Comparison of ENCODE assay signal across 1 cellular context in the genomic region with DNA sequence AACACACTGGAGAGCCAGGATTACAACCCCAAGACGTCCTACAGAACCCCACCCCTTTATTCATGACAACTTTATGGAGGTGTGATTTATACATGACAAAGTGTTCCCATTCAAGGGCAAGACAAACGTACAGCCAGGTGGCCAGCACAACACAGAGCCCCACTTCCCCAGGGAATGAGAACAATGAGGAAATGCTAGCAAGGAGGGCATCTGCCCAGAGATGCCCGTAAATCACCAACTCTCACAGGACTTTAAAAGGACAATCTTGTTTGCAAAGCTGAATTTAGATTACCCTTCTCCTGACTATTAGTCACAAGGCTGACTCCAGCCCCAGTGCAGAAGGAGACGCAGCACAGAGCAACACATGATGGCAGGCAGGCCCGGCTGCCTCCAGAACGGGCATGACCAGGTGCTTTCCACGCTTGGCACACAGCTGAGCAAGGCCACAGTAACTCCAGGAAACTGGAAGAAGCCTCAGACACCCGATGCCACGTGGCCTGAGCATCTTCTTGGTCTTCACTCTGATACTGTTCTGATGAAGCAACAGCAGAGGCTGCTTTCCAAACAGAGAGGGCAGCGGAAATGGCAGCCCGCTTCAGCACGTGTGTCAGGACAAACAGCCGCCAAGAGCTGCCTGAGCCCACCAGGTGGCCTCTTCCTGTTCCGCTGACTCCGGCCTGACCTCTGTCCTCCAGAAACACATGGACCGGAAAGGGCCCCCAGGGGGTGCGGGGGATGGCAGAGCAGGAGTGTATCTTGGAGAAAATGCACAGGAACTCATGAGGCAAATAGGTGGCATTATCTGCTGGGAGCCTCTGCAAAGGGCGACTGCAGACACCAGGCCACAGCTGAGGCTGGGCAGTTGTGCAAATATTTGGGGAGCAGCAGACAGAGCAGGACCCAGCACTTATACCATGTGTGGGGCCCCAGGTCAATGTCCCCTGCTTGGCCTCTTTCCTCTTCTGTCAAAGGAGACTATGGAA.
A peak's percentile ranks its signal among the peaks of the same experiment; 100 is the strongest.
TF ChIP-seq lines count a peak whose summit lies in the region.

No MANE protein-coding gene starts in this region.

TF ChIP-seq in K562, 482 proteins besides CTCF, POLR2A, EP300 and RAD21 (continued from another document and continues in another):
- TF ChIP-seq, protein P1, sequence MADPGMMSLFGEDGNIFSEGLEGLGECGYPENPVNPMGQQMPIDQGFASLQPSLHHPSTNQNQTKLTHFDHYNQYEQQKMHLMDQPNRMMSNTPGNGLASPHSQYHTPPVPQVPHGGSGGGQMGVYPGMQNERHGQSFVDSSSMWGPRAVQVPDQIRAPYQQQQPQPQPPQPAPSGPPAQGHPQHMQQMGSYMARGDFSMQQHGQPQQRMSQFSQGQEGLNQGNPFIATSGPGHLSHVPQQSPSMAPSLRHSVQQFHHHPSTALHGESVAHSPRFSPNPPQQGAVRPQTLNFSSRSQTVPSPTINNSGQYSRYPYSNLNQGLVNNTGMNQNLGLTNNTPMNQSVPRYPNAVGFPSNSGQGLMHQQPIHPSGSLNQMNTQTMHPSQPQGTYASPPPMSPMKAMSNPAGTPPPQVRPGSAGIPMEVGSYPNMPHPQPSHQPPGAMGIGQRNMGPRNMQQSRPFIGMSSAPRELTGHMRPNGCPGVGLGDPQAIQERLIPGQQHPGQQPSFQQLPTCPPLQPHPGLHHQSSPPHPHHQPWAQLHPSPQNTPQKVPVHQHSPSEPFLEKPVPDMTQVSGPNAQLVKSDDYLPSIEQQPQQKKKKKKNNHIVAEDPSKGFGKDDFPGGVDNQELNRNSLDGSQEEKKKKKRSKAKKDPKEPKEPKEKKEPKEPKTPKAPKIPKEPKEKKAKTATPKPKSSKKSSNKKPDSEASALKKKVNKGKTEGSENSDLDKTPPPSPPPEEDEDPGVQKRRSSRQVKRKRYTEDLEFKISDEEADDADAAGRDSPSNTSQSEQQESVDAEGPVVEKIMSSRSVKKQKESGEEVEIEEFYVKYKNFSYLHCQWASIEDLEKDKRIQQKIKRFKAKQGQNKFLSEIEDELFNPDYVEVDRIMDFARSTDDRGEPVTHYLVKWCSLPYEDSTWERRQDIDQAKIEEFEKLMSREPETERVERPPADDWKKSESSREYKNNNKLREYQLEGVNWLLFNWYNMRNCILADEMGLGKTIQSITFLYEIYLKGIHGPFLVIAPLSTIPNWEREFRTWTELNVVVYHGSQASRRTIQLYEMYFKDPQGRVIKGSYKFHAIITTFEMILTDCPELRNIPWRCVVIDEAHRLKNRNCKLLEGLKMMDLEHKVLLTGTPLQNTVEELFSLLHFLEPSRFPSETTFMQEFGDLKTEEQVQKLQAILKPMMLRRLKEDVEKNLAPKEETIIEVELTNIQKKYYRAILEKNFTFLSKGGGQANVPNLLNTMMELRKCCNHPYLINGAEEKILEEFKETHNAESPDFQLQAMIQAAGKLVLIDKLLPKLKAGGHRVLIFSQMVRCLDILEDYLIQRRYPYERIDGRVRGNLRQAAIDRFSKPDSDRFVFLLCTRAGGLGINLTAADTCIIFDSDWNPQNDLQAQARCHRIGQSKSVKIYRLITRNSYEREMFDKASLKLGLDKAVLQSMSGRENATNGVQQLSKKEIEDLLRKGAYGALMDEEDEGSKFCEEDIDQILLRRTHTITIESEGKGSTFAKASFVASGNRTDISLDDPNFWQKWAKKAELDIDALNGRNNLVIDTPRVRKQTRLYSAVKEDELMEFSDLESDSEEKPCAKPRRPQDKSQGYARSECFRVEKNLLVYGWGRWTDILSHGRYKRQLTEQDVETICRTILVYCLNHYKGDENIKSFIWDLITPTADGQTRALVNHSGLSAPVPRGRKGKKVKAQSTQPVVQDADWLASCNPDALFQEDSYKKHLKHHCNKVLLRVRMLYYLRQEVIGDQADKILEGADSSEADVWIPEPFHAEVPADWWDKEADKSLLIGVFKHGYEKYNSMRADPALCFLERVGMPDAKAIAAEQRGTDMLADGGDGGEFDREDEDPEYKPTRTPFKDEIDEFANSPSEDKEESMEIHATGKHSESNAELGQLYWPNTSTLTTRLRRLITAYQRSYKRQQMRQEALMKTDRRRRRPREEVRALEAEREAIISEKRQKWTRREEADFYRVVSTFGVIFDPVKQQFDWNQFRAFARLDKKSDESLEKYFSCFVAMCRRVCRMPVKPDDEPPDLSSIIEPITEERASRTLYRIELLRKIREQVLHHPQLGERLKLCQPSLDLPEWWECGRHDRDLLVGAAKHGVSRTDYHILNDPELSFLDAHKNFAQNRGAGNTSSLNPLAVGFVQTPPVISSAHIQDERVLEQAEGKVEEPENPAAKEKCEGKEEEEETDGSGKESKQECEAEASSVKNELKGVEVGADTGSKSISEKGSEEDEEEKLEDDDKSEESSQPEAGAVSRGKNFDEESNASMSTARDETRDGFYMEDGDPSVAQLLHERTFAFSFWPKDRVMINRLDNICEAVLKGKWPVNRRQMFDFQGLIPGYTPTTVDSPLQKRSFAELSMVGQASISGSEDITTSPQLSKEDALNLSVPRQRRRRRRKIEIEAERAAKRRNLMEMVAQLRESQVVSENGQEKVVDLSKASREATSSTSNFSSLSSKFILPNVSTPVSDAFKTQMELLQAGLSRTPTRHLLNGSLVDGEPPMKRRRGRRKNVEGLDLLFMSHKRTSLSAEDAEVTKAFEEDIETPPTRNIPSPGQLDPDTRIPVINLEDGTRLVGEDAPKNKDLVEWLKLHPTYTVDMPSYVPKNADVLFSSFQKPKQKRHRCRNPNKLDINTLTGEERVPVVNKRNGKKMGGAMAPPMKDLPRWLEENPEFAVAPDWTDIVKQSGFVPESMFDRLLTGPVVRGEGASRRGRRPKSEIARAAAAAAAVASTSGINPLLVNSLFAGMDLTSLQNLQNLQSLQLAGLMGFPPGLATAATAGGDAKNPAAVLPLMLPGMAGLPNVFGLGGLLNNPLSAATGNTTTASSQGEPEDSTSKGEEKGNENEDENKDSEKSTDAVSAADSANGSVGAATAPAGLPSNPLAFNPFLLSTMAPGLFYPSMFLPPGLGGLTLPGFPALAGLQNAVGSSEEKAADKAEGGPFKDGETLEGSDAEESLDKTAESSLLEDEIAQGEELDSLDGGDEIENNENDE (IDR thresholded peaks at IDR 0.05; ENCODE audit: low read depth, low read length) = no peak
- no peak for TF ChIP-seq RBBP5 (IDR thresholded peaks at IDR 0.05; ENCODE audit: borderline replicate concordance, insufficient read depth, low read length, poor library complexity, severe bottlenecking)
- TF ChIP-seq BCL6 (CRISPR knock-in tag; IDR thresholded peaks at IDR 0.05) = no peak
- TF ChIP-seq, protein P2, sequence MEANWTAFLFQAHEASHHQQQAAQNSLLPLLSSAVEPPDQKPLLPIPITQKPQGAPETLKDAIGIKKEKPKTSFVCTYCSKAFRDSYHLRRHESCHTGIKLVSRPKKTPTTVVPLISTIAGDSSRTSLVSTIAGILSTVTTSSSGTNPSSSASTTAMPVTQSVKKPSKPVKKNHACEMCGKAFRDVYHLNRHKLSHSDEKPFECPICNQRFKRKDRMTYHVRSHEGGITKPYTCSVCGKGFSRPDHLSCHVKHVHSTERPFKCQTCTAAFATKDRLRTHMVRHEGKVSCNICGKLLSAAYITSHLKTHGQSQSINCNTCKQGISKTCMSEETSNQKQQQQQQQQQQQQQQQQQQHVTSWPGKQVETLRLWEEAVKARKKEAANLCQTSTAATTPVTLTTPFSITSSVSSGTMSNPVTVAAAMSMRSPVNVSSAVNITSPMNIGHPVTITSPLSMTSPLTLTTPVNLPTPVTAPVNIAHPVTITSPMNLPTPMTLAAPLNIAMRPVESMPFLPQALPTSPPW (CRISPR knock-in tag; IDR thresholded peaks at IDR 0.05) = peak; percentile 76
- TF ChIP-seq FOXA3 (CRISPR knock-in tag; conservative IDR thresholded peaks at IDR 0.05 in 1 of 2, IDR thresholded peaks at IDR 0.05 in 1 of 2) = 0 out of 4 replicates have a peak, but pooled peaks of 1 of the 2 experiments have one; percentile 6
- peak; percentile 52; the same call in 1 of the 2 replicates for TF ChIP-seq NFIC (IDR thresholded peaks at IDR 0.05)
- TF ChIP-seq, protein P3, sequence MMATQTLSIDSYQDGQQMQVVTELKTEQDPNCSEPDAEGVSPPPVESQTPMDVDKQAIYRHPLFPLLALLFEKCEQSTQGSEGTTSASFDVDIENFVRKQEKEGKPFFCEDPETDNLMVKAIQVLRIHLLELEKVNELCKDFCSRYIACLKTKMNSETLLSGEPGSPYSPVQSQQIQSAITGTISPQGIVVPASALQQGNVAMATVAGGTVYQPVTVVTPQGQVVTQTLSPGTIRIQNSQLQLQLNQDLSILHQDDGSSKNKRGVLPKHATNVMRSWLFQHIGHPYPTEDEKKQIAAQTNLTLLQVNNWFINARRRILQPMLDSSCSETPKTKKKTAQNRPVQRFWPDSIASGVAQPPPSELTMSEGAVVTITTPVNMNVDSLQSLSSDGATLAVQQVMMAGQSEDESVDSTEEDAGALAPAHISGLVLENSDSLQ (IDR thresholded peaks at IDR 0.05) = peak; percentile 45
- TF ChIP-seq, protein P4, sequence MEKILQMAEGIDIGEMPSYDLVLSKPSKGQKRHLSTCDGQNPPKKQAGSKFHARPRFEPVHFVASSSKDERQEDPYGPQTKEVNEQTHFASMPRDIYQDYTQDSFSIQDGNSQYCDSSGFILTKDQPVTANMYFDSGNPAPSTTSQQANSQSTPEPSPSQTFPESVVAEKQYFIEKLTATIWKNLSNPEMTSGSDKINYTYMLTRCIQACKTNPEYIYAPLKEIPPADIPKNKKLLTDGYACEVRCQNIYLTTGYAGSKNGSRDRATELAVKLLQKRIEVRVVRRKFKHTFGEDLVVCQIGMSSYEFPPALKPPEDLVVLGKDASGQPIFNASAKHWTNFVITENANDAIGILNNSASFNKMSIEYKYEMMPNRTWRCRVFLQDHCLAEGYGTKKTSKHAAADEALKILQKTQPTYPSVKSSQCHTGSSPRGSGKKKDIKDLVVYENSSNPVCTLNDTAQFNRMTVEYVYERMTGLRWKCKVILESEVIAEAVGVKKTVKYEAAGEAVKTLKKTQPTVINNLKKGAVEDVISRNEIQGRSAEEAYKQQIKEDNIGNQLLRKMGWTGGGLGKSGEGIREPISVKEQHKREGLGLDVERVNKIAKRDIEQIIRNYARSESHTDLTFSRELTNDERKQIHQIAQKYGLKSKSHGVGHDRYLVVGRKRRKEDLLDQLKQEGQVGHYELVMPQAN (IDR thresholded peaks at IDR 0.05; ENCODE audit: borderline replicate concordance) = peak; percentile 50; the same call in 1 of the 2 replicates
- TF ChIP-seq, protein P5, sequence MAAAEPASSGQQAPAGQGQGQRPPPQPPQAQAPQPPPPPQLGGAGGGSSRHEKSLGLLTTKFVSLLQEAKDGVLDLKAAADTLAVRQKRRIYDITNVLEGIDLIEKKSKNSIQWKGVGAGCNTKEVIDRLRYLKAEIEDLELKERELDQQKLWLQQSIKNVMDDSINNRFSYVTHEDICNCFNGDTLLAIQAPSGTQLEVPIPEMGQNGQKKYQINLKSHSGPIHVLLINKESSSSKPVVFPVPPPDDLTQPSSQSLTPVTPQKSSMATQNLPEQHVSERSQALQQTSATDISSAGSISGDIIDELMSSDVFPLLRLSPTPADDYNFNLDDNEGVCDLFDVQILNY (CRISPR knock-in tag; IDR thresholded peaks at IDR 0.05) = peak; percentile 44; the same call in 1 of the 2 replicates
- 0 out of 2 replicates have a peak, but pooled peaks have one; percentile 60 for TF ChIP-seq SMARCA4 (IDR thresholded peaks at IDR 0.05)
- peak; percentile 62; the same call in 1 of the 2 replicates for TF ChIP-seq NCOA1 (IDR thresholded peaks at IDR 0.05; ENCODE audit: low read depth)
- no peak for TF ChIP-seq MIER1 (IDR thresholded peaks at IDR 0.05; ENCODE audit: low read depth)
- TF ChIP-seq, protein P6, sequence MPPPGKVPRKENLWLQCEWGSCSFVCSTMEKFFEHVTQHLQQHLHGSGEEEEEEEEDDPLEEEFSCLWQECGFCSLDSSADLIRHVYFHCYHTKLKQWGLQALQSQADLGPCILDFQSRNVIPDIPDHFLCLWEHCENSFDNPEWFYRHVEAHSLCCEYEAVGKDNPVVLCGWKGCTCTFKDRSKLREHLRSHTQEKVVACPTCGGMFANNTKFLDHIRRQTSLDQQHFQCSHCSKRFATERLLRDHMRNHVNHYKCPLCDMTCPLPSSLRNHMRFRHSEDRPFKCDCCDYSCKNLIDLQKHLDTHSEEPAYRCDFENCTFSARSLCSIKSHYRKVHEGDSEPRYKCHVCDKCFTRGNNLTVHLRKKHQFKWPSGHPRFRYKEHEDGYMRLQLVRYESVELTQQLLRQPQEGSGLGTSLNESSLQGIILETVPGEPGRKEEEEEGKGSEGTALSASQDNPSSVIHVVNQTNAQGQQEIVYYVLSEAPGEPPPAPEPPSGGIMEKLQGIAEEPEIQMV (tag; conservative IDR thresholded peaks at IDR 0.05; ENCODE audit: low read depth) = no peak
- TF ChIP-seq FOXA1 (IDR thresholded peaks at IDR 0.05; ENCODE audit: borderline replicate concordance) = no peak
- TF ChIP-seq NFE2L1 (tag; IDR thresholded peaks at IDR 0.05; ENCODE audit: borderline replicate concordance, low read depth) = no peak
- TF ChIP-seq ZNF444 (CRISPR knock-in tag; IDR thresholded peaks at IDR 0.05) = 0 out of 2 replicates have a peak, but pooled peaks have one; percentile 64
- TF ChIP-seq ZNF583 (CRISPR knock-in tag; IDR thresholded peaks at IDR 0.05) = 0 out of 2 replicates have a peak, but pooled peaks have one; percentile 45
- TF ChIP-seq, protein P7, sequence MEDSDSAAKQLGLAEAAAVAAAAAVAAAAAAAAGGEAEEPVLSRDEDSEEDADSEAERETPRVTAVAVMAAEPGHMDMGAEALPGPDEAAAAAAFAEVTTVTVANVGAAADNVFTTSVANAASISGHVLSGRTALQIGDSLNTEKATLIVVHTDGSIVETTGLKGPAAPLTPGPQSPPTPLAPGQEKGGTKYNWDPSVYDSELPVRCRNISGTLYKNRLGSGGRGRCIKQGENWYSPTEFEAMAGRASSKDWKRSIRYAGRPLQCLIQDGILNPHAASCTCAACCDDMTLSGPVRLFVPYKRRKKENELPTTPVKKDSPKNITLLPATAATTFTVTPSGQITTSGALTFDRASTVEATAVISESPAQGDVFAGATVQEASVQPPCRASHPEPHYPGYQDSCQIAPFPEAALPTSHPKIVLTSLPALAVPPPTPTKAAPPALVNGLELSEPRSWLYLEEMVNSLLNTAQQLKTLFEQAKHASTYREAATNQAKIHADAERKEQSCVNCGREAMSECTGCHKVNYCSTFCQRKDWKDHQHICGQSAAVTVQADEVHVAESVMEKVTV (CRISPR knock-in tag; IDR thresholded peaks at IDR 0.05) = no peak
- TF ChIP-seq, protein P8, sequence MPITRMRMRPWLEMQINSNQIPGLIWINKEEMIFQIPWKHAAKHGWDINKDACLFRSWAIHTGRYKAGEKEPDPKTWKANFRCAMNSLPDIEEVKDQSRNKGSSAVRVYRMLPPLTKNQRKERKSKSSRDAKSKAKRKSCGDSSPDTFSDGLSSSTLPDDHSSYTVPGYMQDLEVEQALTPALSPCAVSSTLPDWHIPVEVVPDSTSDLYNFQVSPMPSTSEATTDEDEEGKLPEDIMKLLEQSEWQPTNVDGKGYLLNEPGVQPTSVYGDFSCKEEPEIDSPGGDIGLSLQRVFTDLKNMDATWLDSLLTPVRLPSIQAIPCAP (CRISPR knock-in tag; IDR thresholded peaks at IDR 0.05; ENCODE audit: borderline replicate concordance) = no peak
- TF ChIP-seq ZNF830 (CRISPR knock-in tag; IDR thresholded peaks at IDR 0.05) = no peak
- TF ChIP-seq, protein P9, sequence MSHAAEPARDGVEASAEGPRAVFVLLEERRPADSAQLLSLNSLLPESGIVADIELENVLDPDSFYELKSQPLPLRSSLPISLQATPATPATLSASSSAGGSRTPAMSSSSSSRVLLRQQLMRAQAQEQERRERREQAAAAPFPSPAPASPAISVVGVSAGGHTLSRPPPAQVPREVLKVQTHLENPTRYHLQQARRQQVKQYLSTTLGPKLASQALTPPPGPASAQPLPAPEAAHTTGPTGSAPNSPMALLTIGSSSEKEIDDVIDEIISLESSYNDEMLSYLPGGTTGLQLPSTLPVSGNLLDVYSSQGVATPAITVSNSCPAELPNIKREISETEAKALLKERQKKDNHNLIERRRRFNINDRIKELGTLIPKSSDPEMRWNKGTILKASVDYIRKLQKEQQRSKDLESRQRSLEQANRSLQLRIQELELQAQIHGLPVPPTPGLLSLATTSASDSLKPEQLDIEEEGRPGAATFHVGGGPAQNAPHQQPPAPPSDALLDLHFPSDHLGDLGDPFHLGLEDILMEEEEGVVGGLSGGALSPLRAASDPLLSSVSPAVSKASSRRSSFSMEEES (CRISPR knock-in tag; IDR thresholded peaks at IDR 0.05) = no peak
- TF ChIP-seq ZNF668 (CRISPR knock-in tag; IDR thresholded peaks at IDR 0.05) = no peak
- TF ChIP-seq SAFB (IDR thresholded peaks at IDR 0.05; ENCODE audit: borderline replicate concordance, low read depth, low read length) = no peak
- peak; percentile 55 for TF ChIP-seq ARID1B (IDR thresholded peaks at IDR 0.05)
